ENCODE assay signal across 19 cellular contexts in genomic region chr5:124919752-124920151, GRCh38.
A peak's percentile ranks its signal among the peaks of the same experiment; 100 is the strongest.
DNase-seq lines count a peak whose midpoint lies in the region; TF ChIP-seq lines count a peak whose summit lies in the region.
"Had no signal": no experiment of that assay in that cellular context is flagged by ENCODE, and none has a peak within 500 bp of the region (broad histone marks: within the 10 kb centered on the region; RNA-seq: fewer than 3 reads in every experiment).

No MANE protein-coding gene starts in this region.

- no peaks in the 10 kb centered on the region for H3K79me2 ChIP-seq in mesendoderm (ENCODE audit: control insufficient read depth, insufficient read depth, low read length)

- WGBS in mesendoderm (ENCODE audit: extremely low coverage, insufficient coverage, low lambda C conversion rate): no CpG with 5 or more reads among the region's 1 CpG
- WGBS in transverse colon (ENCODE audit: low coverage in 1 of 2), 2 donors: 82 to 95% methylated on average over 1 of the region's 1 CpG
- 87 to 100% (median 90%) methylated on average over 1 of the region's 1 CpG for WGBS in adrenal gland, 4 donors

- H3K27me3 ChIP-seq in BLaER1 treated with 17β-estradiol and CSF1 and Interleukin-3, amounts not matched to agents 10 nM and 100 nM: no peaks in the 10 kb centered on the region
- H3K27me3 ChIP-seq in NT2/D1 (ENCODE audit: insufficient read depth, insufficient read length): no peaks in the 10 kb centered on the region
- no peaks in the 10 kb centered on the region for H3K27me3 ChIP-seq in mesendoderm (ENCODE audit: insufficient read depth, low read length, poor library complexity)
- H3K27me3 ChIP-seq in transverse colon: no peaks in the 10 kb centered on the region
- no peaks in the 10 kb centered on the region for H3K27me3 ChIP-seq in adrenal gland
- H3K27me3 ChIP-seq: SJCRH30 had no signal

- no peak overlapping the region for H3K23ac ChIP-seq in mesendoderm (ENCODE audit: low read length)

- H3K36me3 Mint-ChIP-seq in nephron progenitor cell (ENCODE audit: low read depth): peaks cover 22% of the 10 kb centered on the region

- H3K4ac ChIP-seq in mesendoderm (ENCODE audit: low read depth, low read length): no peak overlapping the region

- H2BK15ac ChIP-seq in mesendoderm (replicated peaks; ENCODE audit: low read depth): peak overlapping the region; percentile 57

- DNase-seq in NT2/D1 (ENCODE audit: low read depth, low spot score): no peak
- no peak for DNase-seq in mesendoderm
- no peak for DNase-seq in transverse colon
- no peak for DNase-seq in NCI-H2196 (lab: John Stamatoyannopoulos, UW; ENCODE audit: unreplicated experiment)
- DNase-seq in nephron progenitor cell: no peak
- DNase-seq in adrenal gland: no peak
- DNase-seq: 8988T; CD4-positive, alpha-beta T cell; DMS153; EL; KG1; NCI-H1694 treated with DMSO at 0.1 percent for 48 hours; NCI-H510A; NCI-H774; SJCRH30 had no signal

- no peak overlapping the region for H3K56ac ChIP-seq in mesendoderm (ENCODE audit: low read length)

- H3K36me3 ChIP-seq in BLaER1 treated with 17β-estradiol and CSF1 and Interleukin-3, amounts not matched to agents 10 nM and 100 nM: peaks cover 0 to 10% (median 0%) of the 10 kb centered on the region in 11 experiments; a peak in 2 of 22 replicates
- H3K36me3 ChIP-seq in NT2/D1 (ENCODE audit: insufficient read depth, insufficient read length, low read length) (no peaks in the 10 kb centered on the region), mesendoderm (ENCODE audit: control insufficient read depth, insufficient read depth, low read length) (no peaks in the 10 kb centered on the region), transverse colon (no peaks in the 10 kb centered on the region), adrenal gland (replicated peaks in 1 of 2) (no peaks in the 10 kb centered on the region)
- H3K36me3 ChIP-seq: HAP-1, SJCRH30 had no signal

- TF ChIP-seq CTCF in transverse colon (IDR thresholded peaks at IDR 0.05) (no peak), nephron progenitor cell (IDR thresholded peaks at IDR 0.05) (no peak), adrenal gland (IDR thresholded peaks at IDR 0.05) (no peak)

- intact Hi-C loops in transverse colon (cut with DNase I; ENCODE audit: low total_unique reads): no loop called here
- intact Hi-C loops in adrenal gland (cut with DNase I): no loop called here

- no peak overlapping the region for H2BK5ac ChIP-seq in mesendoderm (ENCODE audit: low read length)

- TF ChIP-seq POLR2A in transverse colon (IDR thresholded peaks at IDR 0.05): no peak
- TF ChIP-seq POLR2A in adrenal gland (IDR thresholded peaks at IDR 0.05): no peak

- H3K4me2 ChIP-seq in BLaER1 treated with 17β-estradiol and CSF1 and Interleukin-3, amounts not matched to agents 10 nM and 100 nM: peak overlapping the region; percentile 11 to 85 (median 76); a peak in 19 of 22 replicates
- H3K4me2 ChIP-seq in mesendoderm (ENCODE audit: low read length): no peak overlapping the region

- H4K8ac ChIP-seq in mesendoderm (ENCODE audit: low read depth, low read length): no peak overlapping the region

- H4K20me1 ChIP-seq in BLaER1 treated with 17β-estradiol and CSF1 and Interleukin-3, amounts not matched to agents 10 nM and 100 nM: no peaks in the 10 kb centered on the region

- TF ChIP-seq EP300 in transverse colon (IDR thresholded peaks at IDR 0.05; ENCODE audit: low read depth): no peak

- peaks cover 23% of the 10 kb centered on the region for H3K9me3 Mint-ChIP-seq in nephron progenitor cell
- H3K9me3 Mint-ChIP-seq: CD4-positive, alpha-beta T cell had no signal

- H4K5ac ChIP-seq in mesendoderm (ENCODE audit: low read length): no peak overlapping the region

- peak overlapping the region; percentile 68 for H3K18ac ChIP-seq in mesendoderm (ENCODE audit: low read length)

- in situ Hi-C loops in transverse colon (cut with MboI; ENCODE audit: low pct_ligation_motif_present in 1 of 4, low pct_unique_long_range_greater_than_20kb in 1 of 4, low sequenced_read_pairs in 3 of 4): no loop called here

- no peak overlapping the region for H2AK5ac ChIP-seq in mesendoderm (ENCODE audit: low read length)

- no peak overlapping the region for H3K4me3 Mint-ChIP-seq in nephron progenitor cell
- H3K4me3 Mint-ChIP-seq: B cell; CD4-positive, alpha-beta T cell had no signal

- no peak overlapping the region for H3K27ac Mint-ChIP-seq in nephron progenitor cell
- H3K27ac Mint-ChIP-seq: CD4-positive, alpha-beta T cell had no signal

- H3K4me1 ChIP-seq in BLaER1 treated with 17β-estradiol and CSF1 and Interleukin-3, amounts not matched to agents 10 nM and 100 nM: peaks cover 50 to 89% (median 67%) of the 10 kb centered on the region in 10 experiments
- no peaks in the 10 kb centered on the region for H3K4me1 ChIP-seq in NT2/D1 (ENCODE audit: insufficient read depth, insufficient read length)
- H3K4me1 ChIP-seq in mesendoderm (ENCODE audit: control insufficient read depth, low read depth, low read length): peaks cover 10% of the 10 kb centered on the region
- H3K4me1 ChIP-seq in transverse colon: peaks cover 0 to 17% (median 10%) of the 10 kb centered on the region in 4 donors
- H3K4me1 ChIP-seq in adrenal gland (replicated peaks in 1 of 2): peaks cover 0 to 14% of the 10 kb centered on the region in 2 donors

- H3K27ac ChIP-seq in BLaER1 treated with 17β-estradiol and CSF1 and Interleukin-3, amounts not matched to agents 10 nM and 100 nM: peak overlapping the region in 2 of 11 experiments; percentile 18 to 23; a peak in 3 of 22 replicates
- H3K27ac ChIP-seq in cingulate gyrus (ENCODE audit: low read depth, low read length) (peak overlapping the region; percentile 13), mesendoderm (ENCODE audit: low read depth, low read length) (no peak overlapping the region), transverse colon (no peak overlapping the region), adrenal gland (no peak overlapping the region)
- H3K27ac ChIP-seq: SJCRH30 had no signal

- H3K79me1 ChIP-seq in mesendoderm (ENCODE audit: low read length): no peaks in the 10 kb centered on the region

- H3K9ac ChIP-seq in BLaER1 treated with 17β-estradiol and CSF1 and Interleukin-3, amounts not matched to agents 10 nM and 100 nM: peak overlapping the region in 3 of 11 experiments; percentile 3 to 49 (median 31); a peak in 3 of 22 replicates
- H3K9ac ChIP-seq in NT2/D1 (ENCODE audit: insufficient read length, low read depth): peak overlapping the region; percentile 13
- no peak overlapping the region for H3K9ac ChIP-seq in mesendoderm (ENCODE audit: low read length)

- H3K4me3 ChIP-seq in BLaER1 treated with 17β-estradiol and CSF1 and Interleukin-3, amounts not matched to agents 10 nM and 100 nM: no peak overlapping the region
- H3K4me3 ChIP-seq in NT2/D1 (ENCODE audit: insufficient read length, low read depth): no peak overlapping the region
- no peak overlapping the region for H3K4me3 ChIP-seq in mesendoderm (ENCODE audit: low read length)
- no peak overlapping the region for H3K4me3 ChIP-seq in transverse colon
- no peak overlapping the region for H3K4me3 ChIP-seq in adrenal gland
- H3K4me3 ChIP-seq: HAP-1, SJCRH30 had no signal

- peaks cover 10 to 38% (median 31%) of the 10 kb centered on the region in 11 experiments; a peak in 20 of 22 replicates for H3K9me3 ChIP-seq in BLaER1 treated with 17β-estradiol and CSF1 and Interleukin-3, amounts not matched to agents 10 nM and 100 nM (replicated peaks in 1 of 11)
- 0 out of 2 replicates have a peak, but pooled peaks cover 1% of the 10 kb centered on the region for H3K9me3 ChIP-seq in NT2/D1 (ENCODE audit: insufficient read depth, low read length)
- no peaks in the 10 kb centered on the region for H3K9me3 ChIP-seq in transverse colon
- no peaks in the 10 kb centered on the region for H3K9me3 ChIP-seq in adrenal gland (replicated peaks in 1 of 3)
- H3K9me3 ChIP-seq: HAP-1, SJCRH30 had no signal

- no peak overlapping the region for H2BK120ac ChIP-seq in mesendoderm (ENCODE audit: low read depth, low read length)

- no peaks in the 10 kb centered on the region for H3K4me1 Mint-ChIP-seq in nephron progenitor cell

- H3K27me3 Mint-ChIP-seq in nephron progenitor cell (ENCODE audit: low read depth, poor library complexity): no peaks in the 10 kb centered on the region
- H3K27me3 Mint-ChIP-seq: B cell; CD4-positive, alpha-beta T cell had no signal
